ENCODE assay signal across 1 cellular context in genomic region chr20:35467339-35468224, GRCh38.
TF ChIP-seq lines count a peak whose summit lies in the region.

No MANE protein-coding gene starts in this region.

TF ChIP-seq in HepG2, 621 proteins besides CTCF, POLR2A, EP300 and RAD21 (continued from another document and continues in another):
- TF ChIP-seq AKNA (CRISPR knock-in tag; IDR thresholded peaks at IDR 0.05; ENCODE audit: borderline replicate concordance) (no peak), GLI4 (CRISPR knock-in tag; IDR thresholded peaks at IDR 0.05; ENCODE audit: borderline replicate concordance) (peak; percentile 38; the same call in 1 of the 2 replicates), ZNF333 (CRISPR knock-in tag; IDR thresholded peaks at IDR 0.05; ENCODE audit: borderline replicate concordance) (peak; percentile 73; the same call in 1 of the 2 replicates), TEF (CRISPR knock-in tag; IDR thresholded peaks at IDR 0.05) (no peak), NCOA2 (CRISPR knock-in tag; IDR thresholded peaks at IDR 0.05) (peak; percentile 78), NR2C2 (CRISPR knock-in tag; IDR thresholded peaks at IDR 0.05; ENCODE audit: borderline replicate concordance) (peak; percentile 78), SMARCE1 (IDR thresholded peaks at IDR 0.05; ENCODE audit: borderline replicate concordance) (no peak), ZNF549 (CRISPR knock-in tag; IDR thresholded peaks at IDR 0.05) (no peak), GFI1 (CRISPR knock-in tag; IDR thresholded peaks at IDR 0.05; ENCODE audit: borderline replicate concordance) (no peak), CBFB (CRISPR knock-in tag; IDR thresholded peaks at IDR 0.05) (no peak), ZNF513 (CRISPR knock-in tag; conservative IDR thresholded peaks at IDR 0.05) (no peak), ZBTB8A (CRISPR knock-in tag; IDR thresholded peaks at IDR 0.05; ENCODE audit: borderline replicate concordance, low read depth) (no peak), HNF4A (CRISPR knock-in tag; IDR thresholded peaks at IDR 0.05) (peak; percentile 77), ZNF362 (CRISPR knock-in tag; IDR thresholded peaks at IDR 0.05; ENCODE audit: borderline replicate concordance) (peak; percentile 46; the same call in 1 of the 2 replicates), ZNF75D (CRISPR knock-in tag; IDR thresholded peaks at IDR 0.05; ENCODE audit: borderline replicate concordance) (no peak), ZNF552 (CRISPR knock-in tag; IDR thresholded peaks at IDR 0.05; ENCODE audit: borderline replicate concordance) (no peak), SOX6 (IDR thresholded peaks at IDR 0.05) (no peak), SOX6 (CRISPR knock-in tag; IDR thresholded peaks at IDR 0.05) (peak; percentile 89), WIZ (CRISPR knock-in tag; IDR thresholded peaks at IDR 0.05) (no peak; the same call in 1 of the 2 replicates), SNAPC2 (CRISPR knock-in tag; IDR thresholded peaks at IDR 0.05) (no peak), CREB1 (IDR thresholded peaks at IDR 0.05) (no peak), CREB1 (CRISPR knock-in tag; IDR thresholded peaks at IDR 0.05) (no peak), POLR2G (IDR thresholded peaks at IDR 0.05; ENCODE audit: low read depth, low read length) (no peak), TBX3 (IDR thresholded peaks at IDR 0.05; ENCODE audit: borderline replicate concordance) (no peak), ZNF275 (CRISPR knock-in tag; IDR thresholded peaks at IDR 0.05; ENCODE audit: borderline replicate concordance) (no peak; the same call in 1 of the 2 replicates), JUN (CRISPR knock-in tag; IDR thresholded peaks at IDR 0.05) (no peak; the same call in 1 of the 2 replicates), ZNF263 (CRISPR knock-in tag; IDR thresholded peaks at IDR 0.05) (peak; percentile 8), EZH2 (conservative IDR thresholded peaks at IDR 0.05; ENCODE audit: low read depth, low read length) (no peak), ARID4A (CRISPR knock-in tag; IDR thresholded peaks at IDR 0.05; ENCODE audit: borderline replicate concordance) (peak; percentile 62; the same call in 1 of the 2 replicates), SMARCC2 (IDR thresholded peaks at IDR 0.05) (no peak), ELF3 (CRISPR knock-in tag; IDR thresholded peaks at IDR 0.05) (peak; percentile 95), ZSCAN21 (CRISPR knock-in tag; IDR thresholded peaks at IDR 0.05; ENCODE audit: borderline replicate concordance) (no peak; the same call in 1 of the 2 replicates), POLR2AphosphoS5 (IDR thresholded peaks at IDR 0.05; ENCODE audit: low read depth, low read length) (no peak), TAF1 (CRISPR knock-in tag; IDR thresholded peaks at IDR 0.05) (no peak; the same call in 1 of the 2 replicates), SP1 (IDR thresholded peaks at IDR 0.05) (no peak), SP1 (CRISPR knock-in tag; IDR thresholded peaks at IDR 0.05) (0 out of 2 replicates have a peak, but pooled peaks have one; percentile 36), ASH2L (IDR thresholded peaks at IDR 0.05; ENCODE audit: insufficient read length, low read depth, low read length) (peak; percentile 64), CENPT (CRISPR knock-in tag; IDR thresholded peaks at IDR 0.05; ENCODE audit: low read depth) (no peak), ZBTB7A (CRISPR knock-in tag; IDR thresholded peaks at IDR 0.05) (no peak), ZNF121 (CRISPR knock-in tag; IDR thresholded peaks at IDR 0.05) (0 out of 2 replicates have a peak, but pooled peaks have one; percentile 29), TAF15 (IDR thresholded peaks at IDR 0.05; ENCODE audit: low read depth, low read length, poor library complexity, severe bottlenecking) (no peak), FOXC1 (CRISPR knock-in tag; IDR thresholded peaks at IDR 0.05; ENCODE audit: borderline replicate concordance) (peak; percentile 11; the same call in 1 of the 2 replicates), PRDM4 (CRISPR knock-in tag; IDR thresholded peaks at IDR 0.05; ENCODE audit: borderline replicate concordance) (no peak), ZMAT5 (CRISPR knock-in tag; IDR thresholded peaks at IDR 0.05; ENCODE audit: borderline replicate concordance, low read depth) (no peak), HES4 (CRISPR knock-in tag; IDR thresholded peaks at IDR 0.05; ENCODE audit: borderline replicate concordance) (no peak), ZSCAN9 (CRISPR knock-in tag; IDR thresholded peaks at IDR 0.05; ENCODE audit: borderline replicate concordance) (peak; percentile 87), XRCC5 (optimal IDR thresholded peaks at IDR 0.05; ENCODE audit: low read length) (peak; percentile 79), KAT8 (CRISPR knock-in tag; IDR thresholded peaks at IDR 0.05) (no peak), GLMP (CRISPR knock-in tag; IDR thresholded peaks at IDR 0.05; ENCODE audit: borderline replicate concordance) (no peak), MAZ (IDR thresholded peaks at IDR 0.05; ENCODE audit: borderline replicate concordance, low read depth, low read length) (no peak), MAZ (CRISPR knock-in tag; IDR thresholded peaks at IDR 0.05; ENCODE audit: low read depth) (0 out of 2 replicates have a peak, but pooled peaks have one; percentile 40)
